In the genomic region with DNA sequence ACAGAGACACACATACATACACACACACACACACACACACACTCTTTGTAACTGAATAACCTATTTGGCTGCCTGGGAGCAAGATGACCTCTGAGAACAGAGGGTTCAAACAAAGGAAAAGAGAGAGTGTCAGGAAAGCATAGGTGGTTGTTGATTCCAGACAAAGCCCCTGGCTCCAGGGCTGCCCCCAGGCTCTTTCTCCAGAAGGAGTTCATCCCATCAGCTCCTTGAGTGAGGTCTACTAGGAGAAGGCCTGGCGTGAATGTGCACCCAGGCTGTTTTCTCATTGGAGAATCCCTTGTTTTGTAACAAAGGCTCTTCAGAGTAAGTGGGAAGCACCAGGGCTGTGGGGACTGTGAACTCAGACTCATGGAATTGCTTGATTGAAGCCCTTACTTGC, we compare ENCODE assay signal across 13 cellular contexts.
DNase-seq lines count a peak whose midpoint lies in the region; ATAC-seq and TF ChIP-seq lines count a peak whose summit lies in the region.
"Had no signal": no experiment of that assay in that cellular context is flagged by ENCODE, and none has a peak within 500 bp of the region (broad histone marks: within the 10 kb centered on the region; RNA-seq: fewer than 3 reads in every experiment).

No MANE protein-coding gene starts in this region.

- H3K4me3 ChIP-seq in fibroblast of mammary gland (ENCODE audit: control insufficient read depth, low read depth, low read length) (no peak overlapping the region), neuron (ENCODE audit: low read length) (no peak overlapping the region), smooth muscle cell (no peak overlapping the region), lower leg skin (ENCODE audit: low read depth, poor library complexity, severe bottlenecking) (no peak overlapping the region)
- H3K4me3 ChIP-seq: BLaER1, GM12878, HAP-1 had no signal

- peaks cover 4% of the 10 kb centered on the region for H3F3A ChIP-seq in smooth muscle cell (ENCODE audit: low read depth)

- H3K27me3 ChIP-seq in neuron (ENCODE audit: insufficient read depth, low read length) = no peaks in the 10 kb centered on the region
- no peaks in the 10 kb centered on the region for H3K27me3 ChIP-seq in smooth muscle cell (ENCODE audit: low read depth)
- H3K27me3 ChIP-seq: BLaER1 had no signal

- H3K4me2 ChIP-seq in smooth muscle cell = no peak overlapping the region
- H3K4me2 ChIP-seq: BLaER1 had no signal

- H4K20me1 ChIP-seq in smooth muscle cell (ENCODE audit: low read depth) = no peaks in the 10 kb centered on the region
- H4K20me1 ChIP-seq: BLaER1 had no signal

- intact Hi-C loops in lower leg skin (cut with DNase I; ENCODE audit: low total_unique reads) = no loop called here

- WGBS in smooth muscle cell (ENCODE audit: low lambda C conversion rate) = 86% methylated on average over 1 of the region's 1 CpG
- WGBS in lower leg skin, 2 donors = 82 to 100% methylated on average over 1 of the region's 1 CpG

- no peaks in the 10 kb centered on the region for H3K36me3 ChIP-seq in neuron (ENCODE audit: insufficient read depth, low read length)
- no peaks in the 10 kb centered on the region for H3K36me3 ChIP-seq in smooth muscle cell (ENCODE audit: low read depth)
- H3K36me3 ChIP-seq: BLaER1, HAP-1 had no signal

- no peak for ATAC-seq in GM21529 (IDR thresholded peaks at IDR 0.05; ENCODE audit: unreplicated experiment)
- ATAC-seq: CD8-positive, alpha-beta T cell; GM12878 had no signal

- DNase-seq in ELF-1 (ENCODE audit: low read depth, low spot score) (peak; percentile 80), fibroblast of mammary gland (ENCODE audit: low read depth) (peak; percentile 8), smooth muscle cell (lab: John Stamatoyannopoulos, UW; ENCODE audit: unreplicated experiment) (no peak), lower leg skin (ENCODE audit: low spot score in 2 of 2) (no peak), NCI-H2227 treated with DMSO at 0.1 percent for 48 hours (lab: John Stamatoyannopoulos, UW) (no peak)
- DNase-seq: Calu3; CD8-positive, alpha-beta T cell; DMS79 treated with DMSO at 0.1 percent for 48 hours had no signal

- no peaks in the 10 kb centered on the region for H3K9me3 ChIP-seq in neuron (ENCODE audit: low read length)
- H3K9me3 ChIP-seq in smooth muscle cell (replicated peaks; ENCODE audit: low read depth) = no peaks in the 10 kb centered on the region
- H3K9me3 ChIP-seq: BLaER1, HAP-1 had no signal

- no peak overlapping the region for H3K9ac ChIP-seq in smooth muscle cell (ENCODE audit: low read depth)
- H3K9ac ChIP-seq: BLaER1 had no signal

- no peaks in the 10 kb centered on the region for H3K79me2 ChIP-seq in smooth muscle cell (ENCODE audit: low read depth)

- peak overlapping the region; percentile 82 for H3K27ac ChIP-seq in smooth muscle cell (ENCODE audit: low read depth)
- H3K27ac ChIP-seq: BLaER1 had no signal

- H3K4me1 ChIP-seq in neuron (ENCODE audit: insufficient read depth, low read length) (peaks cover 6% of the 10 kb centered on the region), smooth muscle cell (ENCODE audit: low read depth) (peaks cover 3% of the 10 kb centered on the region)
- H3K4me1 ChIP-seq: BLaER1, HAP-1 had no signal

- no peak for TF ChIP-seq POLR2A in lower leg skin (IDR thresholded peaks at IDR 0.05)

- peak overlapping the region; percentile 17 for H2AFZ ChIP-seq in neuron (ENCODE audit: low read depth, low read length)
- no peak overlapping the region for H2AFZ ChIP-seq in smooth muscle cell (ENCODE audit: low read depth)

- TF ChIP-seq CTCF in fibroblast of mammary gland (conservative IDR thresholded peaks at IDR 0.05; ENCODE audit: control insufficient read depth, insufficient read depth, low read depth, low read length) (no peak), smooth muscle cell (IDR thresholded peaks at IDR 0.05; ENCODE audit: borderline replicate concordance, insufficient read depth, poor library complexity, severe bottlenecking) (no peak), lower leg skin (IDR thresholded peaks at IDR 0.05) (no peak)

Comparison
In these comparisons a context has a peak if more than half of its experiments do, and no peak if none do; other contexts are left out.
1. DNase-seq: peak in ELF-1 (single experiment) and fibroblast of mammary gland (single experiment); none in smooth muscle cell (single experiment), lower leg skin (0 of 2) and NCI-H2227 treated with DMSO at 0.1 percent for 48 hours (single experiment).